Comparison of ENCODE assay signal across 9 cellular contexts in genomic region chr22:19970031-19970478, GRCh38. TPM values are rescaled to one million over a fixed set of nuclear protein-coding genes. Genes with fewer than 3 reads are reported as not detected.
DNase-seq lines count a peak whose midpoint lies in the region; ATAC-seq and TF ChIP-seq lines count a peak whose summit lies in the region.
"Had no signal": no experiment of that assay in that cellular context is flagged by ENCODE, and none has a peak within 500 bp of the region (broad histone marks: within the 10 kb centered on the region; RNA-seq: fewer than 3 reads in every experiment).

No MANE protein-coding gene starts in this region.

- H2AFZ ChIP-seq in smooth muscle cell (ENCODE audit: low read depth) = no peak overlapping the region

- TF ChIP-seq EP300 in gastroesophageal sphincter (IDR thresholded peaks at IDR 0.05) = no peak

- H3F3A ChIP-seq in smooth muscle cell (ENCODE audit: low read depth) = no peaks in the 10 kb centered on the region

- no TSS peak for BruUV-seq in A673 (replicated peaks; lab: Mats Ljungman, UMichigan)

- no peak for DNase-seq in A673 (ENCODE audit: low spot score)
- peak in 6 of 7 donors; percentile 52 to 84 (median 76) for DNase-seq in adrenal gland
- no peak for DNase-seq in lower lobe of right lung
- no peak for DNase-seq in smooth muscle cell (lab: John Stamatoyannopoulos, UW; ENCODE audit: unreplicated experiment)
- no peak for DNase-seq in DMS153 treated with DMSO at 0.1 percent for 48 hours (lab: John Stamatoyannopoulos, UW; ENCODE audit: unreplicated experiment)
- DNase-seq: DMS153, NCI-H1694 had no signal

- no peak overlapping the region for H3K4me3 ChIP-seq in A673 (ENCODE audit: low read depth, low read length, poor library complexity, severe bottlenecking)
- no peak overlapping the region for H3K4me3 ChIP-seq in adrenal gland
- H3K4me3 ChIP-seq in lower lobe of right lung = no peak overlapping the region
- H3K4me3 ChIP-seq in smooth muscle cell = no peak overlapping the region
- no peak overlapping the region for H3K4me3 ChIP-seq in gastroesophageal sphincter
- H3K4me3 ChIP-seq: cardiac muscle cell had no signal

- no peaks in the 10 kb centered on the region for H3K79me2 ChIP-seq in smooth muscle cell (ENCODE audit: low read depth)

- H3K4me2 ChIP-seq in smooth muscle cell = no peak overlapping the region

- peak in 1 of 2 donors; percentile 44 for TF ChIP-seq POLR2A in adrenal gland (IDR thresholded peaks at IDR 0.05)
- TF ChIP-seq POLR2A in gastroesophageal sphincter (IDR thresholded peaks at IDR 0.05) = no peak

- H3K4me1 ChIP-seq in A673 (ENCODE audit: insufficient read depth, low read length, poor library complexity, severe bottlenecking) = peaks cover 18% of the 10 kb centered on the region
- H3K4me1 ChIP-seq in adrenal gland (replicated peaks in 1 of 2) = peaks cover 15 to 30% of the 10 kb centered on the region in 2 donors
- H3K4me1 ChIP-seq in lower lobe of right lung = peaks cover 13% of the 10 kb centered on the region
- H3K4me1 ChIP-seq in smooth muscle cell (ENCODE audit: low read depth) = peaks cover 5% of the 10 kb centered on the region
- H3K4me1 ChIP-seq in gastroesophageal sphincter = peaks cover 0 to 24% (median 10%) of the 10 kb centered on the region in 3 donors

- TF ChIP-seq CTCF in A673 (conservative IDR thresholded peaks at IDR 0.05; ENCODE audit: low read depth, low read length) = no peak
- TF ChIP-seq CTCF in adrenal gland (IDR thresholded peaks at IDR 0.05) = no peak
- TF ChIP-seq CTCF in lower lobe of right lung (IDR thresholded peaks at IDR 0.05) = no peak
- no peak for TF ChIP-seq CTCF in smooth muscle cell (IDR thresholded peaks at IDR 0.05; ENCODE audit: borderline replicate concordance, insufficient read depth, poor library complexity, severe bottlenecking)
- no peak for TF ChIP-seq CTCF in gastroesophageal sphincter (IDR thresholded peaks at IDR 0.05)

- H4K20me1 ChIP-seq in smooth muscle cell (ENCODE audit: low read depth) = no peaks in the 10 kb centered on the region

- POLR2A ChIA-PET in A673 (lab: Charles Lee; ENCODE audit: low non-redundant PET) = no interaction called here

- H3K27ac ChIP-seq in A673 (ENCODE audit: low read depth, low read length, poor library complexity, severe bottlenecking) (peak overlapping the region; percentile 23), adrenal gland (peak overlapping the region in 4 of 5 donors; percentile 67 to 84 (median 76)), lower lobe of right lung (peak overlapping the region; percentile 10), smooth muscle cell (ENCODE audit: low read depth) (no peak overlapping the region), gastroesophageal sphincter (peak overlapping the region in 2 of 4 donors; percentile 38 to 58)
- H3K27ac ChIP-seq: cardiac muscle cell had no signal

- H3K9me3 ChIP-seq in A673 (ENCODE audit: low read depth, low read length, poor library complexity, severe bottlenecking) (no peaks in the 10 kb centered on the region), adrenal gland (replicated peaks in 1 of 3) (no peaks in the 10 kb centered on the region), lower lobe of right lung (no peaks in the 10 kb centered on the region), smooth muscle cell (replicated peaks; ENCODE audit: low read depth) (no peaks in the 10 kb centered on the region), gastroesophageal sphincter (no peaks in the 10 kb centered on the region)

- CTCF ChIA-PET in A673 (lab: Charles Lee) = interaction anchor here (0.6 to 0.7 kb wide), 5 partner anchors 44 to 995 kb away, joined by 3 to 6 read pairs (median 4); no protein-coding TSS in a partner anchor

- H3K27me3 ChIP-seq in A673 (replicated peaks; ENCODE audit: insufficient read depth, low read depth, low read length, poor library complexity) = no peaks in the 10 kb centered on the region
- H3K27me3 ChIP-seq in adrenal gland = no peaks in the 10 kb centered on the region
- H3K27me3 ChIP-seq in lower lobe of right lung (ENCODE audit: low read depth) = no peaks in the 10 kb centered on the region
- no peaks in the 10 kb centered on the region for H3K27me3 ChIP-seq in smooth muscle cell (ENCODE audit: low read depth)
- H3K27me3 ChIP-seq in gastroesophageal sphincter = no peaks in the 10 kb centered on the region
- H3K27me3 ChIP-seq: cardiac muscle cell had no signal

- intact Hi-C loops in A673 (cut with micrococcal nuclease; ENCODE audit: unreplicated experiment) = loop anchor here (1.0 to 10.0 kb wide), 4 partner anchors 43 to 325 kb away; partner anchors contain the start of gene DGCR8
- intact Hi-C loops in adrenal gland (cut with DNase I) = loop anchor here (5.0 to 10.0 kb wide), 4 partner anchors 47 to 162 kb away; partner anchors contain the start of genes ARVCF (in 1 of the 2), DGCR8 (in 1 of the 2) and ZDHHC8 (in 1 of the 2)
- intact Hi-C loops in lower lobe of right lung (cut with DNase I) = no loop called here

- H3K36me3 ChIP-seq in A673 (ENCODE audit: insufficient read depth, low read length, poor library complexity, severe bottlenecking) (peaks cover 30% of the 10 kb centered on the region), adrenal gland (replicated peaks in 1 of 2) (peaks cover 0 to 30% of the 10 kb centered on the region in 2 donors), lower lobe of right lung (peaks cover 70% of the 10 kb centered on the region), smooth muscle cell (ENCODE audit: low read depth) (no peaks in the 10 kb centered on the region), gastroesophageal sphincter (peaks cover 0 to 88% of the 10 kb centered on the region in 2 donors)
- H3K36me3 ChIP-seq: cardiac muscle cell had no signal

- 28 to 52% (median 43%) methylated on average over 6 to 9 of the region's 9 CpGs for WGBS in adrenal gland, 4 donors
- WGBS in smooth muscle cell (ENCODE audit: low lambda C conversion rate) = 78% methylated on average over 9 of the region's 9 CpGs
- no CpG with 5 or more reads among the region's 9 CpGs for WGBS in gastroesophageal sphincter (ENCODE audit: low coverage in 1 of 2), 2 donors

- H3K9ac ChIP-seq in smooth muscle cell (ENCODE audit: low read depth) = no peak overlapping the region

- no peak for ATAC-seq in lower lobe of right lung
- ATAC-seq in gastroesophageal sphincter = no peak

RNA-seq across cellular contexts. Expression of gene TXNRD2, which starts 28.4 kb away (rescaled TPM):
- total RNA-seq in A673 (2021) (25.2 and 32.6 TPM in 2 replicates), adrenal gland (10 to 100 TPM; 41.7 to 74.2 (median 56.5) TPM), lower lobe of right lung (47.5 TPM), smooth muscle cell (0.36 TPM in 1 of 2 replicates, not detected in the other), gastroesophageal sphincter (10 to 100 TPM; 16.7 to 33.1 (median 20.3) TPM)
- polyA plus RNA-seq in adrenal gland (100 to 1,000 TPM in 2 of 3 donors, 10 to 100 TPM in 1; 39.6 to 171 (median 148) TPM), smooth muscle cell (0.99 and 3.2 TPM in 2 replicates)

RNA-seq across cellular contexts. Expression of gene COMT, which starts 28.5 kb away (rescaled TPM):
- total RNA-seq in A673 (2021) (87.8 and 98.6 TPM in 2 replicates), adrenal gland (100 to 1,000 TPM; 268 to 743 (median 528) TPM), lower lobe of right lung (235 TPM), smooth muscle cell (4.1 and 9.9 TPM in 2 replicates), gastroesophageal sphincter (100 to 1,000 TPM; 105 to 235 (median 208) TPM)
- polyA plus RNA-seq in adrenal gland (100 to 1,000 TPM in 1 of 3 donors, 10 to 100 TPM in 2; 51.3 to 220 (median 65.5) TPM), smooth muscle cell (6.2 and 34.1 TPM in 2 replicates)

RNA-seq across cellular contexts. Expression of gene ARVCF, which starts 46.6 kb away (rescaled TPM):
- total RNA-seq in A673 (2021) = 11.1 and 17.2 TPM in 2 replicates
- total RNA-seq in adrenal gland = 10 to 100 TPM in 6 of 8 donors, 1 to 10 TPM in 2; 8.5 to 46.1 (median 23.9) TPM
- polyA plus RNA-seq in adrenal gland = 10 to 100 TPM in 2 of 3 donors, 1 to 10 TPM in 1; 1.2 to 74.8 (median 18.8) TPM
- total RNA-seq in lower lobe of right lung = 16.8 TPM
- total RNA-seq in smooth muscle cell = 7.1 and 10.6 TPM in 2 replicates
- 5.4 and 11.1 TPM in 2 replicates for polyA plus RNA-seq in smooth muscle cell
- total RNA-seq in gastroesophageal sphincter = 10 to 100 TPM; 32.5 to 61.5 (median 39.5) TPM

RNA-seq across cellular contexts. Expression of gene TANGO2, which starts 50.9 kb away (rescaled TPM):
- total RNA-seq in A673 (2021) (17.7 and 21.5 TPM in 2 replicates), adrenal gland (10 to 100 TPM; 36.3 to 87.0 (median 48.3) TPM), lower lobe of right lung (45.1 TPM), smooth muscle cell (10.8 and 13.1 TPM in 2 replicates), gastroesophageal sphincter (10 to 100 TPM; 20.0 to 65.5 (median 45.8) TPM)
- polyA plus RNA-seq in adrenal gland (10 to 100 TPM; 25.1 to 42.6 (median 38.5) TPM), smooth muscle cell (14.7 and 20.4 TPM in 2 replicates)

Comparison
In these comparisons a context has a peak if more than half of its experiments do, and no peak if none do; other contexts are left out.
1. DNase-seq: peak in adrenal gland (6 of 7); none in A673 (single experiment), lower lobe of right lung (single experiment), smooth muscle cell (single experiment) and DMS153 treated with DMSO at 0.1 percent for 48 hours (single experiment).
2. RNA of gene TXNRD2, which starts 28.4 kb away (total RNA-seq): 41.7 to 74.2 TPM in adrenal gland, 47.5 TPM in lower lobe of right lung (single experiment), 25.2 to 32.6 TPM in A673 and 16.7 to 33.1 TPM in gastroesophageal sphincter; 0.36 TPM in smooth muscle cell; every median in the first group is over 10 times any median in the second.